1 cellular context compared by ENCODE assay signal in the genomic region with DNA sequence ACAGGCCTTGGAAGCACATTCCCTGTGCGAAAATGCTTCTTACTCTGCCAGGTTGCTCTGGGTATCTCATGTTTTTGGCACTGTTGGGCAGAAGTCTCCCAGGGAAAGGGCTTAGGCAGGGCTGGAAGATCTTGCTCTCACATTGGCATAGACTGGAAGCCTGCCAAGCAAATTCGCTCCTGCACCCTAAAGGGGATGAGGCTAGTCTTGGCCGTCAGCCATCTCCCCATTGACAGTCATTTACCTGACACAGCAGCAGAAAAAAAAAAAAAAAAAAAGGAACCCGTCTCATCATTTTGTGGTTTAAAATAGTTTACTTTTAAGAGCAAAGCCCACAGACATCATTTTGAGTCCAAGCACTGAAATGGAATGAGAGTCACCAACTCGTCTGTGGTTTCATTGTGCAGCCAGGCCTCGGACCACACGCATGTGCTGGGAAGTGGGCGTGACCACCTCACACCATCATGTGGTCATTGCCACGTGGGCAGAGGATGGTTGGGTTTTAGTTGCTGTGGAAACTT.
TF ChIP-seq lines count a peak whose summit lies in the region.

No MANE protein-coding gene starts in this region.

TF ChIP-seq in GM23338, 12 proteins besides CTCF, POLR2A, EP300 and RAD21 (continued from another document):
- TF ChIP-seq ZNF462 (CRISPR knock-in tag; IDR thresholded peaks at IDR 0.05) (no peak), POLR2AphosphoS5 (IDR thresholded peaks at IDR 0.05; ENCODE audit: low read depth) (no peak), ZNF331 (CRISPR knock-in tag; IDR thresholded peaks at IDR 0.05; ENCODE audit: low read depth) (no peak), JUNB (IDR thresholded peaks at IDR 0.05; ENCODE audit: unreplicated experiment) (no peak), STAT1 (IDR thresholded peaks at IDR 0.05; ENCODE audit: unreplicated experiment) (no peak), EZH2phosphoT487 (IDR thresholded peaks at IDR 0.05; ENCODE audit: unreplicated experiment) (no peak)
- TF ChIP-seq, protein P1, sequence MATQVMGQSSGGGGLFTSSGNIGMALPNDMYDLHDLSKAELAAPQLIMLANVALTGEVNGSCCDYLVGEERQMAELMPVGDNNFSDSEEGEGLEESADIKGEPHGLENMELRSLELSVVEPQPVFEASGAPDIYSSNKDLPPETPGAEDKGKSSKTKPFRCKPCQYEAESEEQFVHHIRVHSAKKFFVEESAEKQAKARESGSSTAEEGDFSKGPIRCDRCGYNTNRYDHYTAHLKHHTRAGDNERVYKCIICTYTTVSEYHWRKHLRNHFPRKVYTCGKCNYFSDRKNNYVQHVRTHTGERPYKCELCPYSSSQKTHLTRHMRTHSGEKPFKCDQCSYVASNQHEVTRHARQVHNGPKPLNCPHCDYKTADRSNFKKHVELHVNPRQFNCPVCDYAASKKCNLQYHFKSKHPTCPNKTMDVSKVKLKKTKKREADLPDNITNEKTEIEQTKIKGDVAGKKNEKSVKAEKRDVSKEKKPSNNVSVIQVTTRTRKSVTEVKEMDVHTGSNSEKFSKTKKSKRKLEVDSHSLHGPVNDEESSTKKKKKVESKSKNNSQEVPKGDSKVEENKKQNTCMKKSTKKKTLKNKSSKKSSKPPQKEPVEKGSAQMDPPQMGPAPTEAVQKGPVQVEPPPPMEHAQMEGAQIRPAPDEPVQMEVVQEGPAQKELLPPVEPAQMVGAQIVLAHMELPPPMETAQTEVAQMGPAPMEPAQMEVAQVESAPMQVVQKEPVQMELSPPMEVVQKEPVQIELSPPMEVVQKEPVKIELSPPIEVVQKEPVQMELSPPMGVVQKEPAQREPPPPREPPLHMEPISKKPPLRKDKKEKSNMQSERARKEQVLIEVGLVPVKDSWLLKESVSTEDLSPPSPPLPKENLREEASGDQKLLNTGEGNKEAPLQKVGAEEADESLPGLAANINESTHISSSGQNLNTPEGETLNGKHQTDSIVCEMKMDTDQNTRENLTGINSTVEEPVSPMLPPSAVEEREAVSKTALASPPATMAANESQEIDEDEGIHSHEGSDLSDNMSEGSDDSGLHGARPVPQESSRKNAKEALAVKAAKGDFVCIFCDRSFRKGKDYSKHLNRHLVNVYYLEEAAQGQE (IDR thresholded peaks at IDR 0.05; ENCODE audit: unreplicated experiment), result no peak
